ENCODE assay signal across 13 cellular contexts in the genomic region with DNA sequence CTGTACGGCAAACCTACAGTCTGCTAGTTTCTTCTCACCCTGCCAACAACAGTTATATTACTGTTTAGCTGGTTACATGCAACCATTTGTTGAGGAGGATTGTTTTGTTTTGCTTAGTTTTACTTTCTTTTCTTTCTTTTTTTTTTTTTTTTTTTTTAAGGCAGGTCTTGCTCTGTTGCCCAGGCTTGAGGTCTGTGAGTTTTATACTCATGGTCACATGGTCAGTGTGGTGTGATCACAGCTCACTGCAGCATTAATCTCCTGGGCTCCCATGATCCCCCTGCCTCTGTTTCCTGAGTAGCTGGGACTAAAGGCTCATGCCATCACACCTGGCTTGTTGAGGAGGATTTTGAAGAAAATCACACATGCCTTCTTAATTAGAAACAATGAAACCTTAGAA.
A peak's percentile ranks its signal among the peaks of the same experiment; 100 is the strongest.
DNase-seq lines count a peak whose midpoint lies in the region; ATAC-seq, FAIRE-seq and TF ChIP-seq lines count a peak whose summit lies in the region.
"Had no signal": no experiment of that assay in that cellular context is flagged by ENCODE, and none has a peak within 500 bp of the region (broad histone marks: within the 10 kb centered on the region; RNA-seq: fewer than 3 reads in every experiment).

No MANE protein-coding gene starts in this region.

- H3K9me2 ChIP-seq in GM23248 (ENCODE audit: insufficient read depth): no peaks in the 10 kb centered on the region

- H3K4me3 ChIP-seq in body of pancreas: no peak overlapping the region
- H3K4me3 ChIP-seq in GM23248: no peak overlapping the region

- H3K27me3 ChIP-seq in body of pancreas: no peaks in the 10 kb centered on the region
- no peaks in the 10 kb centered on the region for H3K27me3 ChIP-seq in GM23248 (replicated peaks; ENCODE audit: insufficient read depth)

- no peaks in the 10 kb centered on the region for H3K36me3 ChIP-seq in body of pancreas (replicated peaks in 1 of 2; ENCODE audit: insufficient read depth in 1 of 2, low read depth in 2 of 2)
- no peaks in the 10 kb centered on the region for H3K36me3 ChIP-seq in GM23248 (ENCODE audit: low read depth)

- in situ Hi-C loops in GM23248 (cut with MboI): no loop called here

- no peak for TF ChIP-seq CTCF in body of pancreas (IDR thresholded peaks at IDR 0.05)

- H3K79me2 ChIP-seq in GM23248 (ENCODE audit: insufficient read depth): no peaks in the 10 kb centered on the region
- H3K79me2 ChIP-seq: parathyroid adenoma had no signal

- H3F3A ChIP-seq in GM23248 (ENCODE audit: insufficient read depth): no peaks in the 10 kb centered on the region

- H4K20me1 ChIP-seq in GM23248 (ENCODE audit: insufficient read depth): no peaks in the 10 kb centered on the region

- H3K9me3 ChIP-seq in body of pancreas (no peaks in the 10 kb centered on the region), GM23248 (ENCODE audit: low read depth) (no peaks in the 10 kb centered on the region)

- H3K4me1 ChIP-seq in body of pancreas: no peaks in the 10 kb centered on the region
- H3K4me1 ChIP-seq in GM23248 (ENCODE audit: insufficient read depth): no peaks in the 10 kb centered on the region
- H3K4me1 ChIP-seq: parathyroid adenoma had no signal

- ATAC-seq in GM18498 (IDR thresholded peaks at IDR 0.05; ENCODE audit: unreplicated experiment) (peak; percentile 94), GM21381 (IDR thresholded peaks at IDR 0.05; ENCODE audit: unreplicated experiment) (peak; percentile 75), HG02981 (IDR thresholded peaks at IDR 0.05; ENCODE audit: unreplicated experiment) (peak; percentile 94), HG03575 (IDR thresholded peaks at IDR 0.05; ENCODE audit: extremely low read depth, insufficient number of reproducible peaks, low FRiP score, unreplicated experiment) (peak; percentile 94), body of pancreas (no peak)

- no peak overlapping the region for H2AFZ ChIP-seq in GM23248
- H2AFZ ChIP-seq: parathyroid adenoma had no signal

- no peak for TF ChIP-seq POLR2A in body of pancreas (IDR thresholded peaks at IDR 0.05)
- TF ChIP-seq POLR2A in H54 (IDR thresholded peaks at IDR 0.05; ENCODE audit: low read depth, low read length): no peak

- no peak overlapping the region for H3K9ac ChIP-seq in GM23248
- H3K9ac ChIP-seq: parathyroid adenoma had no signal

- H3K27ac ChIP-seq in body of pancreas: no peak overlapping the region
- no peak overlapping the region for H3K27ac ChIP-seq in GM23248
- H3K27ac ChIP-seq: parathyroid adenoma had no signal

- no peak for DNase-seq in NCI-H1694 (lab: John Stamatoyannopoulos, UW)
- DNase-seq in body of pancreas: no peak
- no peak for DNase-seq in GM23248
- DNase-seq in H54 (ENCODE audit: insufficient read length, low spot score): no peak
- DNase-seq: activated CD4-positive, CD25-positive, alpha-beta regulatory T cell; mesendoderm; NCI-H510A; SHP77 had no signal

- intact Hi-C loops in body of pancreas (cut with DNase I): no loop called here

- 0 to 4% methylated on average over 1 of the region's 1 CpG for WGBS in body of pancreas, 2 donors
- 0% methylated on average over 1 of the region's 1 CpG for WGBS in GM23248 (ENCODE audit: low coverage in 1 of 2, low lambda C conversion rate in 2 of 2, missing lambda C conversion rate in 2 of 2), 2 experiments

- no peak overlapping the region for H3K4me2 ChIP-seq in GM23248 (ENCODE audit: unreplicated experiment)

- FAIRE-seq in H54 (lab: Jason Lieb, UNC): no peak
